In genomic region chr10:80441831-80442230, GRCh38 we compare ENCODE assay signal across 22 cellular contexts. TPM values are rescaled to one million over a fixed set of nuclear protein-coding genes. Genes with fewer than 3 reads are reported as not detected.
A peak's percentile ranks its signal among the peaks of the same experiment; 100 is the strongest.
DNase-seq lines count a peak whose midpoint lies in the region; ATAC-seq and TF ChIP-seq lines count a peak whose summit lies in the region.
"Had no signal": no experiment of that assay in that cellular context is flagged by ENCODE, and none has a peak within 500 bp of the region (broad histone marks: within the 10 kb centered on the region; RNA-seq: fewer than 3 reads in every experiment).

No MANE protein-coding gene starts in this region.

- no peak overlapping the region for H2BK5ac ChIP-seq in trophoblast cell (ENCODE audit: low read depth, low read length, poor library complexity)

- no peak overlapping the region for H3K4me3 Mint-ChIP-seq in Caco-2 (ENCODE audit: unreplicated experiment)
- no peak overlapping the region for H3K4me3 Mint-ChIP-seq in glutamatergic neuron (ENCODE audit: unreplicated experiment)
- H3K4me3 Mint-ChIP-seq: B cell; CD4-positive, alpha-beta T cell; CD8-positive, alpha-beta T cell had no signal

- H4K91ac ChIP-seq in trophoblast cell (ENCODE audit: low read depth, low read length) = no peak overlapping the region

- peaks cover 5% of the 10 kb centered on the region for H3K36me3 Mint-ChIP-seq in Caco-2 (ENCODE audit: insufficient read depth, unreplicated experiment)
- no peaks in the 10 kb centered on the region for H3K36me3 Mint-ChIP-seq in glutamatergic neuron (ENCODE audit: unreplicated experiment)
- H3K36me3 Mint-ChIP-seq: CD8-positive, alpha-beta T cell had no signal

- peak overlapping the region; percentile 23 for H2BK12ac ChIP-seq in trophoblast cell (ENCODE audit: low read length)

- peak overlapping the region; percentile 39 for H3K27ac Mint-ChIP-seq in Caco-2 (ENCODE audit: unreplicated experiment)
- peak overlapping the region; percentile 72 for H3K27ac Mint-ChIP-seq in glutamatergic neuron (ENCODE audit: unreplicated experiment)
- H3K27ac Mint-ChIP-seq: B cell; CD8-positive, alpha-beta T cell had no signal

- H3K36me3 ChIP-seq in Caco-2 (ENCODE audit: control insufficient read depth, insufficient read depth, low read length) = no peaks in the 10 kb centered on the region
- no peaks in the 10 kb centered on the region for H3K36me3 ChIP-seq in trophoblast cell (ENCODE audit: control insufficient read depth in 1 of 2, insufficient read depth in 2 of 2, low read length in 2 of 2)
- H3K36me3 ChIP-seq: BLaER1 treated with 17β-estradiol and CSF1 and Interleukin-3, amounts not matched to agents 10 nM and 100 nM had no signal

- no peak overlapping the region for H2BK120ac ChIP-seq in trophoblast cell (ENCODE audit: insufficient read depth, low read length, poor library complexity)

- H3K27me3 Mint-ChIP-seq in Caco-2 (ENCODE audit: insufficient read depth, unreplicated experiment) (no peaks in the 10 kb centered on the region), glutamatergic neuron (ENCODE audit: unreplicated experiment) (peaks cover 7% of the 10 kb centered on the region)
- H3K27me3 Mint-ChIP-seq: CD4-positive, alpha-beta T cell had no signal

- no peaks in the 10 kb centered on the region for H3K9me3 ChIP-seq in Caco-2
- no peaks in the 10 kb centered on the region for H3K9me3 ChIP-seq in trophoblast cell (ENCODE audit: insufficient read depth, low read depth, low read length)
- H3K9me3 ChIP-seq: A549; BLaER1 treated with 17β-estradiol and CSF1 and Interleukin-3, amounts not matched to agents 10 nM and 100 nM had no signal

- intact Hi-C loops in Caco-2 (cut with micrococcal nuclease; ENCODE audit: unreplicated experiment) = loop anchor here (2.0 to 5.0 kb wide), 2 partner anchors 155 to 185 kb away; no protein-coding TSS in a partner anchor

- peaks cover 31% of the 10 kb centered on the region for H3K4me1 ChIP-seq in Caco-2
- peaks cover 25 to 37% of the 10 kb centered on the region in 2 experiments for H3K4me1 ChIP-seq in trophoblast cell (ENCODE audit: control insufficient read depth in 1 of 2, insufficient read depth in 2 of 2, low read length in 2 of 2)

- H3K18ac ChIP-seq in trophoblast cell (ENCODE audit: low read length) = no peak overlapping the region

- no CpG with 5 or more reads among the region's 8 CpGs for WGBS in trophoblast cell (ENCODE audit: extremely low coverage, insufficient coverage, insufficient read length)

- no peaks in the 10 kb centered on the region for H3K27me3 ChIP-seq in Caco-2 (replicated peaks; ENCODE audit: control insufficient read depth, insufficient read depth, low read length)
- no peaks in the 10 kb centered on the region for H3K27me3 ChIP-seq in trophoblast cell (ENCODE audit: insufficient read depth, low read length)
- H3K27me3 ChIP-seq: BLaER1 treated with 17β-estradiol and CSF1 and Interleukin-3, amounts not matched to agents 10 nM and 100 nM had no signal

- 0 out of 2 replicates have a peak overlapping the region, but pooled peaks have one; percentile 38 for H3K27ac ChIP-seq in VCaP
- H3K27ac ChIP-seq in trophoblast cell (ENCODE audit: low read depth, low read length) = peak overlapping the region; percentile 8
- H3K27ac ChIP-seq: 22Rv1; BLaER1 treated with 17β-estradiol and CSF1 and Interleukin-3, amounts not matched to agents 10 nM and 100 nM; C4-2B had no signal

- POLR2A ChIA-PET in Caco-2 (lab: Charles Lee) = no interaction called here

- H3K9me3 Mint-ChIP-seq in Caco-2 (ENCODE audit: unreplicated experiment) (no peaks in the 10 kb centered on the region), glutamatergic neuron (ENCODE audit: unreplicated experiment) (peaks cover 9% of the 10 kb centered on the region)
- H3K9me3 Mint-ChIP-seq: CD4-positive, alpha-beta T cell; CD8-positive, alpha-beta T cell had no signal

- H3K4me3 ChIP-seq in Caco-2 (ENCODE audit: low read depth, low read length) (no peak overlapping the region), trophoblast cell (ENCODE audit: low read depth, low read length) (no peak overlapping the region)
- H3K4me3 ChIP-seq: A549; BLaER1 treated with 17β-estradiol and CSF1 and Interleukin-3, amounts not matched to agents 10 nM and 100 nM; GM12878 had no signal

- TF ChIP-seq CTCF in Caco-2 (IDR thresholded peaks at IDR 0.05; ENCODE audit: insufficient read depth in 1 of 2, low read depth in 1 of 2, low read length in 1 of 2, severe bottlenecking in 1 of 2, unreplicated experiment in 1 of 2) = no peak
- no peak for TF ChIP-seq CTCF in VCaP (conservative IDR thresholded peaks at IDR 0.05)
- no peak for TF ChIP-seq CTCF in glutamatergic neuron (IDR thresholded peaks at IDR 0.05; ENCODE audit: partially characterized antibody, unreplicated experiment)

- peaks cover 14% of the 10 kb centered on the region for H3K79me1 ChIP-seq in trophoblast cell (ENCODE audit: low read length)

- no peak overlapping the region for H3K9ac ChIP-seq in trophoblast cell (ENCODE audit: low read length)

- ATAC-seq in HG02798 (IDR thresholded peaks at IDR 0.05; ENCODE audit: poor library complexity, unreplicated experiment) = no peak
- no peak for ATAC-seq in HG02840 (IDR thresholded peaks at IDR 0.05; ENCODE audit: low FRiP score, unreplicated experiment)
- ATAC-seq: A549; CD8-positive, alpha-beta T cell; GM12878 had no signal

- H3K4ac ChIP-seq in trophoblast cell (ENCODE audit: low read depth, low read length) = no peak overlapping the region

- no peak overlapping the region for H3K14ac ChIP-seq in trophoblast cell (ENCODE audit: low read length)

- DNase-seq in Caco-2 (peak in 1 of 2 experiments; percentile 55), glutamatergic neuron (no peak), trophoblast cell (peak; percentile 87 to 91), T-helper 9 cell (no peak), NCI-H2196 treated with DMSO at 0.1 percent for 48 hours (lab: John Stamatoyannopoulos, UW; ENCODE audit: unreplicated experiment) (no peak)
- DNase-seq: AML-193; CD4-positive, alpha-beta T cell; CD8-positive, alpha-beta T cell; DMS 273 treated with DMSO at 0.1 percent for 48 hours; DMS153; DMS53; DMS79 treated with DMSO at 0.1 percent for 48 hours; GDM1 had no signal

- no peak overlapping the region for H2AFZ ChIP-seq in trophoblast cell (ENCODE audit: insufficient read depth, low read length, poor library complexity)

- no peak overlapping the region for H3K23ac ChIP-seq in trophoblast cell (ENCODE audit: low read length)

- H3K79me2 ChIP-seq in trophoblast cell (ENCODE audit: control insufficient read depth, insufficient read depth, low read length, poor library complexity) = peaks cover 2% of the 10 kb centered on the region

- H4K12ac ChIP-seq in trophoblast cell (ENCODE audit: low read depth, low read length) = no peak overlapping the region

- H4K8ac ChIP-seq in trophoblast cell (ENCODE audit: low read depth, low read length) = no peak overlapping the region

- CTCF ChIA-PET in Caco-2 (lab: Charles Lee) = no interaction called here

- H3K4me2 ChIP-seq in trophoblast cell (ENCODE audit: low read length) = no peak overlapping the region
- H3K4me2 ChIP-seq: A549 had no signal

- H2AK5ac ChIP-seq in trophoblast cell (ENCODE audit: low read length) = no peak overlapping the region

- BruUV-seq in Caco-2 (replicated peaks; lab: Mats Ljungman, UMichigan) = no TSS peak

- peaks cover 24% of the 10 kb centered on the region for H3K4me1 Mint-ChIP-seq in Caco-2 (ENCODE audit: low read depth, unreplicated experiment)
- peaks cover 45% of the 10 kb centered on the region for H3K4me1 Mint-ChIP-seq in glutamatergic neuron (ENCODE audit: low read depth, unreplicated experiment)

RNA-seq across cellular contexts. Expression of gene TSPAN14, which starts 12.3 kb away (rescaled TPM):
- total RNA-seq in Caco-2 (2022) (138 and 140 TPM in 2 replicates), glutamatergic neuron (ENCODE audit: unreplicated experiment) (141 TPM)
- 77.2 and 78.0 TPM in 2 replicates for polyA plus RNA-seq in trophoblast cell (2013)

RNA-seq across cellular contexts. Expression of gene PRXL2A, which starts 33.5 kb away (rescaled TPM):
- total RNA-seq in Caco-2 (2022) (82.0 and 88.6 TPM in 2 replicates), glutamatergic neuron (ENCODE audit: unreplicated experiment) (164 TPM)
- polyA plus RNA-seq in trophoblast cell (2013) = 41.6 and 43.8 TPM in 2 replicates

Comparison
In these comparisons a context has a peak if more than half of its experiments do, and no peak if none do; other contexts are left out.
1. DNase-seq: peak in trophoblast cell (2 of 2); none in glutamatergic neuron (single experiment), T-helper 9 cell (single experiment) and NCI-H2196 treated with DMSO at 0.1 percent for 48 hours (single experiment).